19 cellular contexts compared by ENCODE assay signal in the genomic region with DNA sequence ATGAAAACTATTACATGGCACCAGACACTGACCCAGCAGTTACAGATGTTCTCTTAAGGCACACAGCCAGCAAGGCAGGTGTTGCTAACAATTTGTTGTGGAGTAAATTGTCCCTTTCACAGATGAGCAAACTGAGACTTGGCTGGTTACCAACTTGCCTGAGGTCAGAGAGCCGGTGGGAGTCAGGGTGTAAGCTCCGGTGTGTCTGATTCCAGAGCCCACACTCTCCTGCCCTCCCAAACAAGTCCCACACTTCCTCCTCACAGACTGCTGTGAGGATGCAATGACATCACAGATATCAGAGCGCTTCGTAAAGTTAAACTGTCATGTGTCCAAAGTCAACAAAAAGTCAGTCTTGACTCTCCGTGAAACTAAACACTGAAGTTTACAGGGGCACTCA. TPM values are rescaled to one million over a fixed set of nuclear protein-coding genes. Genes with fewer than 3 reads are reported as not detected.
DNase-seq lines count a peak whose midpoint lies in the region; ATAC-seq, FAIRE-seq and TF ChIP-seq lines count a peak whose summit lies in the region.
"Had no signal": no experiment of that assay in that cellular context is flagged by ENCODE, and none has a peak within 500 bp of the region (broad histone marks: within the 10 kb centered on the region; RNA-seq: fewer than 3 reads in every experiment).

No MANE protein-coding gene starts in this region.

- FAIRE-seq in urothelium cell line (lab: Jason Lieb, UNC): no peak
- FAIRE-seq: islet of Langerhans had no signal

- 12% methylated on average over 4 of the region's 5 CpGs for WGBS in right lobe of liver (ENCODE audit: insufficient coverage, low coverage, low lambda C conversion rate, missing lambda C conversion rate)

- ATAC-seq in right lobe of liver (peak; percentile 6 to 79 (median 55)), omental fat pad (ENCODE audit: low FRiP score) (no peak)

- no peaks in the 10 kb centered on the region for H3K9me3 ChIP-seq in right lobe of liver
- H3K9me3 ChIP-seq: SJSA1 had no signal

- DNase-seq in AG08396 (ENCODE audit: low spot score) (peak; percentile 41), brain pericyte (ENCODE audit: low read depth, low spot score) (peak; percentile 65), right lobe of liver (no peak), omental fat pad (ENCODE audit: low spot score) (no peak), urothelium cell line (ENCODE audit: low spot score) (no peak)
- no peak for DNase-seq in stimulated activated CD4-positive, alpha-beta T cell treated with anti-CD3 and anti-CD28 coated beads, Interleukin-2, amount 100 ng/mL, for 24 hours
- no peak for DNase-seq in activated CD8-positive, alpha-beta memory T cell treated with anti-CD3 and anti-CD28 coated beads, Interleukin-2, amount 50 U/mL, for 48 hours
- DNase-seq: activated CD4-positive, alpha-beta T cell treated with anti-CD3 and anti-CD28 coated beads for 1 hour; activated naive CD4-positive, alpha-beta T cell; Calu3; erythroblast; head of caudate nucleus; MV-4-11; NCI-H1930; NCI-H526 treated with DMSO at 0.1 percent for 48 hours; retina had no signal

- TF ChIP-seq CTCF in right lobe of liver (IDR thresholded peaks at IDR 0.05) (no peak), omental fat pad (IDR thresholded peaks at IDR 0.05) (no peak)

- no peaks in the 10 kb centered on the region for H3K27me3 ChIP-seq in right lobe of liver
- H3K27me3 ChIP-seq: SJSA1 had no signal

- intact Hi-C loops in right lobe of liver (cut with DNase I): no loop called here

- TF ChIP-seq EP300 in Ishikawa (IDR thresholded peaks at IDR 0.05; ENCODE audit: borderline replicate concordance): no peak

- no peak for TF ChIP-seq RAD21 in Ishikawa (IDR thresholded peaks at IDR 0.05; ENCODE audit: low read depth)

- no peak overlapping the region for H3K4me3 ChIP-seq in right lobe of liver
- H3K4me3 ChIP-seq: SJSA1 had no signal

- no peak overlapping the region for H3K27ac ChIP-seq in right lobe of liver
- H3K27ac ChIP-seq: SJSA1 had no signal

- H3K36me3 ChIP-seq in right lobe of liver: no peaks in the 10 kb centered on the region
- H3K36me3 ChIP-seq: SJSA1 had no signal

- no peak for TF ChIP-seq POLR2A in right lobe of liver (IDR thresholded peaks at IDR 0.05)

- peaks cover 0 to 4% (median 0%) of the 10 kb centered on the region in 4 donors for H3K4me1 ChIP-seq in right lobe of liver
- H3K4me1 ChIP-seq: SJSA1 had no signal

TF ChIP-seq in Ishikawa, 13 proteins besides CTCF, POLR2A, EP300 and RAD21:
- no peak for TF ChIP-seq YY1 (IDR thresholded peaks at IDR 0.05; ENCODE audit: low read depth)
- TF ChIP-seq TCF12 (IDR thresholded peaks at IDR 0.05; ENCODE audit: low read depth): no peak
- TF ChIP-seq ZBTB7A (IDR thresholded peaks at IDR 0.05; ENCODE audit: low read depth): no peak
- TF ChIP-seq, protein P1, sequence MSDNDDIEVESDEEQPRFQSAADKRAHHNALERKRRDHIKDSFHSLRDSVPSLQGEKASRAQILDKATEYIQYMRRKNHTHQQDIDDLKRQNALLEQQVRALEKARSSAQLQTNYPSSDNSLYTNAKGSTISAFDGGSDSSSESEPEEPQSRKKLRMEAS (IDR thresholded peaks at IDR 0.05): no peak
- TF ChIP-seq NFIC (IDR thresholded peaks at IDR 0.05): peak; percentile 54; the same call in 1 of the 2 replicates
- TF ChIP-seq FOXM1 (IDR thresholded peaks at IDR 0.05; ENCODE audit: borderline replicate concordance, low read depth): no peak

RNA-seq across cellular contexts. Expression of a gene that starts 12.5 kb away (rescaled TPM):
- total RNA-seq in right lobe of liver (10 to 100 TPM in 1 of 6 experiments, 1 to 10 TPM in 5; 2.0 to 10.7 (median 4.1) TPM), omental fat pad (10 to 100 TPM; 23.6 to 34.7 (median 31.7) TPM)

RNA-seq across cellular contexts. Expression of a gene that starts 48.8 kb away (rescaled TPM):
- 10 to 100 TPM; 14.6 to 44.3 (median 33.8) TPM for total RNA-seq in right lobe of liver
- 100 to 1,000 TPM; 307 to 804 (median 482) TPM for total RNA-seq in omental fat pad

Comparison
In these comparisons a context has a peak if more than half of its experiments do, and no peak if none do; other contexts are left out.
1. DNase-seq: peak in AG08396 (single experiment) and brain pericyte (single experiment); none in right lobe of liver (0 of 3), stimulated activated CD4-positive, alpha-beta T cell treated with anti-CD3 and anti-CD28 coated beads, Interleukin-2, amount 100 ng/mL, for 24 hours (0 of 2), activated CD8-positive, alpha-beta memory T cell treated with anti-CD3 and anti-CD28 coated beads, Interleukin-2, amount 50 U/mL, for 48 hours (single experiment), omental fat pad (single experiment) and urothelium cell line (single experiment).
2. RNA of a gene that starts 48.8 kb away (total RNA-seq): 307 to 804 TPM in omental fat pad; 14.6 to 44.3 TPM in right lobe of liver; every median in the first group is over 4 times any median in the second.